ENCODE assay signal across 8 cellular contexts in genomic region chr13:110907951-110908898, GRCh38. TPM values are rescaled to one million over a fixed set of nuclear protein-coding genes. Genes with fewer than 3 reads are reported as not detected.
DNase-seq lines count a peak whose midpoint lies in the region; ATAC-seq and TF ChIP-seq lines count a peak whose summit lies in the region.

No MANE protein-coding gene starts in this region.

- intact Hi-C loops in PC-9 (cut with micrococcal nuclease; ENCODE audit: unreplicated experiment) (loop anchor here (1.0 to 10.0 kb wide), 3 partner anchors 38 to 683 kb away; no protein-coding TSS in a partner anchor), left ventricle myocardium superior (cut with micrococcal nuclease) (no loop called here)

- H4K20me1 ChIP-seq in PC-9 (ENCODE audit: insufficient read depth): peaks cover 44% of the 10 kb centered on the region

- H3K4me2 ChIP-seq in PC-9: peak overlapping the region; percentile 58

- H3K9me3 Mint-ChIP-seq in T-helper 1 cell treated with Interleukin-12 subunit alpha and Interleukin-12 subunit beta and Interleukin-4 antibody, amounts not matched to agents 30 μg/mL and 1 μg/mL, for 36 hours: no peaks in the 10 kb centered on the region
- no peaks in the 10 kb centered on the region for H3K9me3 Mint-ChIP-seq in stimulated activated effector memory CD8-positive, alpha-beta T cell treated with anti-CD3 and anti-CD28 coated beads, Interleukin-12 subunit alpha, Interleukin-12 subunit beta, amount 100 ng/mL, for 72 hours

- peaks cover 56% of the 10 kb centered on the region for H3K36me3 ChIP-seq in PC-9 (ENCODE audit: low read depth)

- no peaks in the 10 kb centered on the region for H3K27me3 Mint-ChIP-seq in T-helper 1 cell treated with Interleukin-12 subunit alpha and Interleukin-12 subunit beta and Interleukin-4 antibody, amounts not matched to agents 30 μg/mL and 1 μg/mL, for 36 hours (ENCODE audit: low read depth)

- peaks cover 93% of the 10 kb centered on the region for H3K79me2 ChIP-seq in PC-9 (ENCODE audit: low read depth)

- peaks cover 51% of the 10 kb centered on the region for H3K4me1 ChIP-seq in PC-9 (replicated peaks; ENCODE audit: insufficient read depth)

- TF ChIP-seq CTCF in PC-9 (conservative IDR thresholded peaks at IDR 0.05): no peak; the same call in 1 of the 2 replicates

- H3K27ac Mint-ChIP-seq in T-helper 1 cell treated with Interleukin-12 subunit alpha and Interleukin-12 subunit beta and Interleukin-4 antibody, amounts not matched to agents 30 μg/mL and 1 μg/mL, for 36 hours: peak overlapping the region; percentile 65
- peak overlapping the region; percentile 76 for H3K27ac Mint-ChIP-seq in stimulated activated effector memory CD8-positive, alpha-beta T cell treated with anti-CD3 and anti-CD28 coated beads, Interleukin-12 subunit alpha, Interleukin-12 subunit beta, amount 100 ng/mL, for 72 hours

- no TSS peak for BruUV-seq in PC-9 (replicated peaks; lab: Mats Ljungman, UMichigan)

- no peaks in the 10 kb centered on the region for H3K9me3 ChIP-seq in PC-9 (ENCODE audit: insufficient read depth, low read depth)

- ATAC-seq in left ventricle myocardium superior: peak; percentile 57
- peak; percentile 59 for ATAC-seq in stimulated activated effector memory CD8-positive, alpha-beta T cell treated with anti-CD3 and anti-CD28 coated beads, Interleukin-12 subunit alpha, Interleukin-12 subunit beta, amount 100 ng/mL, for 72 hours

- H3K4me3 Mint-ChIP-seq in T-helper 1 cell treated with Interleukin-12 subunit alpha and Interleukin-12 subunit beta and Interleukin-4 antibody, amounts not matched to agents 30 μg/mL and 1 μg/mL, for 36 hours: no peak overlapping the region
- H3K4me3 Mint-ChIP-seq in stimulated activated effector memory CD8-positive, alpha-beta T cell treated with anti-CD3 and anti-CD28 coated beads, Interleukin-12 subunit alpha, Interleukin-12 subunit beta, amount 100 ng/mL, for 72 hours: no peak overlapping the region

- in situ Hi-C loops in ACHN (cut with HindIII; ENCODE audit: low pct_ligation_motif_present, low pct_unique_long_range_greater_than_20kb, low sequenced_read_pairs): no loop called here

- H2AFZ ChIP-seq in PC-9: no peak overlapping the region

- CTCF ChIA-PET in PC-9 (lab: Charles Lee): no interaction called here

- POLR2A ChIA-PET in PC-9 (lab: Charles Lee; ENCODE audit: unreplicated experiment): interaction anchor here (0.6 to 1.0 kb wide), 4 partner anchors 39 to 379 kb away, joined by 3 to 5 read pairs (median 4); no protein-coding TSS in a partner anchor

- H3K27ac ChIP-seq in PC-9: peak overlapping the region; percentile 91

- no peaks in the 10 kb centered on the region for H3K9me2 ChIP-seq in PC-9 (ENCODE audit: insufficient read depth)

- DNase-seq in T-helper 1 cell (no peak), PC-9 (peak; percentile 82 to 100), left ventricle myocardium superior (no peak), SK-N-DZ (ENCODE audit: low spot score) (no peak), ACHN (no peak), cerebellar nuclear complex (lab: John Stamatoyannopoulos, UW) (no peak)
- peak in 1 of 2 donors; percentile 35 for DNase-seq in stimulated activated effector memory CD8-positive, alpha-beta T cell treated with anti-CD3 and anti-CD28 coated beads, Interleukin-12 subunit alpha, Interleukin-12 subunit beta, amount 100 ng/mL, for 72 hours (ENCODE audit: low spot score in 2 of 2)

- peaks cover 60% of the 10 kb centered on the region for H3K4me1 Mint-ChIP-seq in T-helper 1 cell treated with Interleukin-12 subunit alpha and Interleukin-12 subunit beta and Interleukin-4 antibody, amounts not matched to agents 30 μg/mL and 1 μg/mL, for 36 hours (ENCODE audit: low read depth)
- H3K4me1 Mint-ChIP-seq in stimulated activated effector memory CD8-positive, alpha-beta T cell treated with anti-CD3 and anti-CD28 coated beads, Interleukin-12 subunit alpha, Interleukin-12 subunit beta, amount 100 ng/mL, for 72 hours: peaks cover 70% of the 10 kb centered on the region

- H3F3A ChIP-seq in PC-9 (ENCODE audit: insufficient read depth, low read depth): peaks cover 35% of the 10 kb centered on the region

- H3K36me3 Mint-ChIP-seq in T-helper 1 cell treated with Interleukin-12 subunit alpha and Interleukin-12 subunit beta and Interleukin-4 antibody, amounts not matched to agents 30 μg/mL and 1 μg/mL, for 36 hours (ENCODE audit: low read depth): peaks cover 42% of the 10 kb centered on the region
- peaks cover 88% of the 10 kb centered on the region for H3K36me3 Mint-ChIP-seq in stimulated activated effector memory CD8-positive, alpha-beta T cell treated with anti-CD3 and anti-CD28 coated beads, Interleukin-12 subunit alpha, Interleukin-12 subunit beta, amount 100 ng/mL, for 72 hours

- no peaks in the 10 kb centered on the region for H3K27me3 ChIP-seq in PC-9 (ENCODE audit: insufficient read depth, low read depth)

- no peak overlapping the region for H3K4me3 ChIP-seq in PC-9

RNA-seq across cellular contexts. Expression of gene ANKRD10, which starts 6.6 kb away (rescaled TPM):
- total RNA-seq in PC-9 (2021): 154 and 155 TPM in 2 replicates
- total RNA-seq in left ventricle myocardium superior: 49.4 TPM
- 103 and 125 TPM in 2 replicates for polyA plus RNA-seq in SK-N-DZ (2014; cell fraction: cytosol; rRNA removed)
- polyA plus RNA-seq in SK-N-DZ (2014; cell fraction: nucleus; rRNA removed): 331 and 363 TPM in 2 replicates

Comparison
In these comparisons a context has a peak if more than half of its experiments do, and no peak if none do; other contexts are left out.
1. DNase-seq: peak in PC-9 (2 of 2); none in T-helper 1 cell (0 of 5), left ventricle myocardium superior (single experiment), SK-N-DZ (single experiment), ACHN (single experiment) and cerebellar nuclear complex (0 of 2).